Comparison of ENCODE assay signal across 1 cellular context in genomic region chr16:87363771-87364476, GRCh38.
TF ChIP-seq lines count a peak whose summit lies in the region.

No MANE protein-coding gene starts in this region.

TF ChIP-seq in IMR-90, 13 proteins besides CTCF, POLR2A, EP300 and RAD21:
- TF ChIP-seq, protein P1, sequence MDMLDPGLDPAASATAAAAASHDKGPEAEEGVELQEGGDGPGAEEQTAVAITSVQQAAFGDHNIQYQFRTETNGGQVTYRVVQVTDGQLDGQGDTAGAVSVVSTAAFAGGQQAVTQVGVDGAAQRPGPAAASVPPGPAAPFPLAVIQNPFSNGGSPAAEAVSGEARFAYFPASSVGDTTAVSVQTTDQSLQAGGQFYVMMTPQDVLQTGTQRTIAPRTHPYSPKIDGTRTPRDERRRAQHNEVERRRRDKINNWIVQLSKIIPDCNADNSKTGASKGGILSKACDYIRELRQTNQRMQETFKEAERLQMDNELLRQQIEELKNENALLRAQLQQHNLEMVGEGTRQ (IDR thresholded peaks at IDR 0.05; ENCODE audit: low read depth, low read length) = no peak
- peak; percentile 76 for TF ChIP-seq MAZ (IDR thresholded peaks at IDR 0.05; ENCODE audit: borderline replicate concordance, low read depth, low read length)
- no peak for TF ChIP-seq CEBPB (IDR thresholded peaks at IDR 0.05; ENCODE audit: low read depth, low read length)
